ENCODE assay signal across 9 cellular contexts in the genomic region with DNA sequence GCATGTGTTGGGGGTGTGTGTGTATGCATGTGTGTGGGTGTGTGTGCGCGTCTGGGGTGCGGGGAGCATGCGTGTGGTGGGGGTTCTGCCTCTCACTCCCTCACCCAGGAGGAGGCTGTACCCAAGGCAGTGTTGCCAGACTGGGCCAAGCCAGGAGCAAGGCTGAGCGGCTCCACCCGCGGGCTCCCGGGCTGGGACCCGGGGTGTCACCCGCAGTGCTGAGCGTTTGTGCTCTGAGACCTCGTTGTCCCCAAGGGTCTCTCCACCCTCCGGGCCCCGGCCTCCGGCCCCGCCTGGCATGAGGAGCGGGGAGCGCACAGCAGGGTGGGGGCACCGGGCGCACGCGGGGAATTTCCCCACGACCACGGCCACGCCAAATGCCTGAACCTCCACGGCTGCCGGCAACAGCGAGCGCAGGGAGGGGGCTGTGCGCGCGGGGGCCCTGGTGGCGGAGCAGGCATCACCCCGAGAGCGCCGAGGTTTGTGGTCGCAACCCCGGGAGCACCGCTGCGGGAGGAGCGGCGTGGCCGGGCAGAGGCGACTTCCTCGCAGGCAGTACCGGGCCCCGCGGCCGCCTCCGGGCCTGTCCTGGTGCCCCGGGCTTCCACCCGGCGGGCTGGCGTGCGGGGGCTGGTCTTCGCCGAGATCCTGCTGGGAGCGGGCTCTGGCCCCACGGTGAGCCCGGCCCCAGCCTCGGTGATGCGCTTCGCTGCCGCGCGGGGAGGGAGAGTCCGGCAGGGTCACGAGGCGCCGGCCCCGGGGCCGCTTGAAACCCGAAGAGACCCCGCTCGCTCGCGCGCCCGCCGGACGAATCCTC. TPM values are rescaled to one million over a fixed set of nuclear protein-coding genes. Genes with fewer than 3 reads are reported as not detected.
DNase-seq lines count a peak whose midpoint lies in the region; ATAC-seq and TF ChIP-seq lines count a peak whose summit lies in the region.
"Had no signal": no experiment of that assay in that cellular context is flagged by ENCODE, and none has a peak within 500 bp of the region (broad histone marks: within the 10 kb centered on the region; RNA-seq: fewer than 3 reads in every experiment).

No MANE protein-coding gene starts in this region.

- no peaks in the 10 kb centered on the region for H3K27me3 ChIP-seq in Panc1 (ENCODE audit: control insufficient read depth, insufficient read depth, low read length)
- H3K27me3 ChIP-seq in aorta (ENCODE audit: control insufficient read depth in 1 of 2, insufficient read depth in 2 of 2, low read length in 1 of 2): no peaks in the 10 kb centered on the region

- peaks cover 8% of the 10 kb centered on the region for H3K4me1 Mint-ChIP-seq in CD14-positive monocyte
- H3K4me1 Mint-ChIP-seq in effector memory CD8-positive, alpha-beta T cell (ENCODE audit: low read depth in 2 of 2): peaks cover 7 to 13% of the 10 kb centered on the region in 2 donors
- peaks cover 10% of the 10 kb centered on the region for H3K4me1 Mint-ChIP-seq in mesothelial cell of epicardium

- H3K9me3 Mint-ChIP-seq in CD14-positive monocyte: peaks cover 3 to 28% (median 11%) of the 10 kb centered on the region in 7 donors
- no peaks in the 10 kb centered on the region for H3K9me3 Mint-ChIP-seq in effector memory CD8-positive, alpha-beta T cell
- no peaks in the 10 kb centered on the region for H3K9me3 Mint-ChIP-seq in mesothelial cell of epicardium

- H3K27ac ChIP-seq in Panc1 (ENCODE audit: low read length): no peak overlapping the region
- peak overlapping the region in 1 of 2 donors; percentile 46 for H3K27ac ChIP-seq in aorta (ENCODE audit: low read depth in 1 of 2, low read length in 2 of 2)

- WGBS in aorta, 2 donors: 2 to 4% methylated on average over 53 to 81 of the region's 81 CpGs

- intact Hi-C loops in CD14-positive monocyte (cut with micrococcal nuclease) (no loop called here), Panc1 (cut with micrococcal nuclease; ENCODE audit: unreplicated experiment) (no loop called here), aorta (cut with DNase I) (no loop called here)

- H3K27ac Mint-ChIP-seq in CD14-positive monocyte: no peak overlapping the region
- H3K27ac Mint-ChIP-seq in effector memory CD8-positive, alpha-beta T cell: peak overlapping the region in 1 of 2 donors; percentile 79
- H3K27ac Mint-ChIP-seq in mesothelial cell of epicardium: no peak overlapping the region

- CTCF ChIA-PET in Panc1 (lab: Charles Lee): no interaction called here

- in situ Hi-C loops in Panc1 (cut with HindIII; ENCODE audit: low pct_unique_long_range_greater_than_20kb, low sequenced_read_pairs): no loop called here

- H3K9me3 ChIP-seq in Panc1 (ENCODE audit: control insufficient read depth, insufficient read depth, low read depth, low read length) (no peaks in the 10 kb centered on the region), aorta (ENCODE audit: control insufficient read depth, low read length) (no peaks in the 10 kb centered on the region)

- H3K4me3 ChIP-seq in Panc1 (ENCODE audit: low read depth in 2 of 2, low read length in 2 of 2) (peak overlapping the region; percentile 22 to 26), aorta (ENCODE audit: low read length in 2 of 2) (peak overlapping the region; percentile 35 to 60)

- H3K4me3 Mint-ChIP-seq in CD14-positive monocyte (peak overlapping the region in 1 of 2 donors; percentile 72), mesothelial cell of epicardium (peak overlapping the region; percentile 53)
- peak overlapping the region; percentile 83 for H3K4me3 Mint-ChIP-seq in effector memory CD8-positive, alpha-beta T cell

- peaks cover 3 to 6% of the 10 kb centered on the region in 2 donors for H3K36me3 Mint-ChIP-seq in CD14-positive monocyte
- peaks cover 7% of the 10 kb centered on the region for H3K36me3 Mint-ChIP-seq in effector memory CD8-positive, alpha-beta T cell (ENCODE audit: insufficient read depth)
- H3K36me3 Mint-ChIP-seq in mesothelial cell of epicardium: peaks cover 6% of the 10 kb centered on the region

- H3K27me3 Mint-ChIP-seq in CD14-positive monocyte (ENCODE audit: low read depth in 3 of 3) (peaks cover 38 to 55% (median 43%) of the 10 kb centered on the region in 3 donors), mesothelial cell of epicardium (ENCODE audit: low read depth) (peaks cover 60% of the 10 kb centered on the region)
- H3K27me3 Mint-ChIP-seq in effector memory CD8-positive, alpha-beta T cell: peaks cover 18 to 32% of the 10 kb centered on the region in 2 donors

- no peak for TF ChIP-seq CTCF in CD14-positive monocyte (IDR thresholded peaks at IDR 0.05)
- TF ChIP-seq CTCF in Panc1 (IDR thresholded peaks at IDR 0.05): no peak
- no peak for TF ChIP-seq CTCF in mesothelial cell of epicardium (IDR thresholded peaks at IDR 0.05; ENCODE audit: unreplicated experiment)

- BruUV-seq in Panc1 (replicated peaks; lab: Mats Ljungman, UMichigan): no TSS peak

- peak; percentile 30 for DNase-seq in CD14-positive monocyte (ENCODE audit: low spot score)
- DNase-seq in Panc1 (ENCODE audit: low read depth, low spot score): no peak
- peak in 2 of 3 experiments; percentile 13 to 32 for DNase-seq in effector memory CD8-positive, alpha-beta T cell
- no peak for DNase-seq in mesothelial cell of epicardium (ENCODE audit: low spot score in 2 of 2, unreplicated experiment in 2 of 2)
- DNase-seq in aorta: no peak
- DNase-seq in SKM-1 treated with dmso at 0.1 percent for 144 hours (lab: John Stamatoyannopoulos, UW; ENCODE audit: unreplicated experiment): no peak

- POLR2A ChIA-PET in Panc1 (lab: Charles Lee): no interaction called here

- H3K4me1 ChIP-seq in Panc1 (ENCODE audit: control insufficient read depth, insufficient read depth, low read length): no peaks in the 10 kb centered on the region
- H3K4me1 ChIP-seq in aorta (ENCODE audit: control insufficient read depth in 1 of 2, insufficient read depth in 2 of 2, low read length in 2 of 2): no peaks in the 10 kb centered on the region

- no peaks in the 10 kb centered on the region for H3K36me3 ChIP-seq in Panc1 (ENCODE audit: control insufficient read depth, insufficient read depth, low read length)
- H3K36me3 ChIP-seq in aorta (ENCODE audit: control insufficient read depth in 1 of 2, insufficient read depth in 2 of 2, low read length in 1 of 2): peaks cover 0 to 1% of the 10 kb centered on the region in 2 donors

- peak; percentile 78 for ATAC-seq in Panc1
- ATAC-seq in effector memory CD8-positive, alpha-beta T cell (replicated peaks): peak; percentile 59
- peak; percentile 34 for ATAC-seq in aorta (ENCODE audit: low FRiP score)
- ATAC-seq in GM21367 (IDR thresholded peaks at IDR 0.05; ENCODE audit: unreplicated experiment): no peak
- no peak for ATAC-seq in GM18517 (IDR thresholded peaks at IDR 0.05; ENCODE audit: unreplicated experiment)

RNA-seq across cellular contexts. Expression of gene OCA2, which starts 7.4 kb away (rescaled TPM):
- polyA plus RNA-seq in CD14-positive monocyte: not detected
- total RNA-seq in Panc1 (2021; ENCODE audit: unreplicated experiment): 0.13 TPM
- not detected for polyA plus RNA-seq in Panc1 (2012; ENCODE audit: insufficient read length)
- total RNA-seq in mesothelial cell of epicardium: 1.0 to 2.0 TPM (median 1.5 TPM) in 3 replicates
- total RNA-seq in aorta: 1 to 10 TPM; 3.0 to 4.0 TPM
- polyA plus RNA-seq in aorta: 1 to 10 TPM; 1.6 to 1.9 TPM
- total RNA-seq: dermis microvascular lymphatic vessel endothelial cell had no signal

Comparison
In these comparisons a context has a peak if more than half of its experiments do, and no peak if none do; other contexts are left out.
1. DNase-seq: peak in CD14-positive monocyte (single experiment) and effector memory CD8-positive, alpha-beta T cell (2 of 3); none in Panc1 (single experiment), mesothelial cell of epicardium (0 of 2), aorta (0 of 2) and SKM-1 treated with dmso at 0.1 percent for 144 hours (single experiment).
2. ATAC-seq: peak in Panc1 (single experiment), effector memory CD8-positive, alpha-beta T cell (single experiment) and aorta (single experiment); none in GM21367 (single experiment) and GM18517 (single experiment).